16 cellular contexts compared by ENCODE assay signal in genomic region chr12:53200107-53200457, GRCh38. TPM values are rescaled to one million over a fixed set of nuclear protein-coding genes. Genes with fewer than 3 reads are reported as not detected.
DNase-seq lines count a peak whose midpoint lies in the region; ATAC-seq, FAIRE-seq and TF ChIP-seq lines count a peak whose summit lies in the region.
"Had no signal": no experiment of that assay in that cellular context is flagged by ENCODE, and none has a peak within 500 bp of the region (broad histone marks: within the 10 kb centered on the region; RNA-seq: fewer than 3 reads in every experiment).

No MANE protein-coding gene starts in this region.

- no peaks in the 10 kb centered on the region for H3K27me3 Mint-ChIP-seq in T-helper 1 cell treated with Interleukin-12 subunit alpha and Interleukin-12 subunit beta and Interleukin-4 antibody, amounts not matched to agents 30 μg/mL and 1 μg/mL, for 36 hours (ENCODE audit: low read depth)
- H3K27me3 Mint-ChIP-seq in endothelial cell (ENCODE audit: unreplicated experiment) = peaks cover 21% of the 10 kb centered on the region

- no peak overlapping the region for H3K4ac ChIP-seq in mesenchymal stem cell (ENCODE audit: low read depth in 1 of 2, low read length in 2 of 2)

- no peak overlapping the region for H2BK5ac ChIP-seq in mesenchymal stem cell (ENCODE audit: low read depth, low read length, poor library complexity, severe bottlenecking)

- peak overlapping the region; percentile 0 for H3K27ac ChIP-seq in KOPT-K1 (ENCODE audit: low read depth, low read length, poor library complexity, severe bottlenecking)
- H3K27ac ChIP-seq in mesenchymal stem cell (ENCODE audit: low read length, poor library complexity, severe bottlenecking) = no peak overlapping the region
- no peak overlapping the region for H3K27ac ChIP-seq in pancreas
- H3K27ac ChIP-seq: 22Rv1, cardiac muscle cell, neural progenitor cell had no signal

- H2BK15ac ChIP-seq in mesenchymal stem cell (ENCODE audit: low read depth, poor library complexity, severe bottlenecking) = no peak overlapping the region

- no peak overlapping the region for H4K8ac ChIP-seq in mesenchymal stem cell (ENCODE audit: low read length)

- H3K4me3 ChIP-seq in mesenchymal stem cell (ENCODE audit: insufficient read depth in 1 of 2, low read depth in 1 of 2, low read length in 2 of 2) = no peak overlapping the region
- H3K4me3 ChIP-seq in pancreas = no peak overlapping the region
- H3K4me3 ChIP-seq: cardiac muscle cell, neural progenitor cell had no signal

- H3K4me1 ChIP-seq in mesenchymal stem cell (ENCODE audit: control insufficient read depth, insufficient read depth, low read depth, low read length) (peaks cover 4% of the 10 kb centered on the region), pancreas (peaks cover 0 to 6% (median 0%) of the 10 kb centered on the region in 3 donors)
- H3K4me1 ChIP-seq: neural progenitor cell had no signal

- H3K27me3 ChIP-seq in mesenchymal stem cell (ENCODE audit: control insufficient read depth in 1 of 2, insufficient read depth in 1 of 2, low read length in 2 of 2) (peaks cover 0 to 41% of the 10 kb centered on the region in 2 experiments), pancreas (no peaks in the 10 kb centered on the region)

- H3K9me3 Mint-ChIP-seq in T-helper 1 cell treated with Interleukin-12 subunit alpha and Interleukin-12 subunit beta and Interleukin-4 antibody, amounts not matched to agents 30 μg/mL and 1 μg/mL, for 36 hours = no peaks in the 10 kb centered on the region
- H3K9me3 Mint-ChIP-seq in endothelial cell (ENCODE audit: unreplicated experiment) = no peaks in the 10 kb centered on the region
- H3K9me3 Mint-ChIP-seq: neural progenitor cell had no signal

- H3K14ac ChIP-seq in mesenchymal stem cell (ENCODE audit: low read length in 2 of 2) = no peak overlapping the region

- intact Hi-C loops in pancreas (cut with DNase I) = no loop called here

- WGBS in mesenchymal stem cell = 100% methylated on average over 2 of the region's 2 CpGs
- WGBS in pancreas, 2 donors = 73 to 83% methylated on average over 2 of the region's 2 CpGs

- no peak overlapping the region for H4K91ac ChIP-seq in mesenchymal stem cell (ENCODE audit: low read length)

- no peak for TF ChIP-seq CTCF in endothelial cell (IDR thresholded peaks at IDR 0.05; ENCODE audit: unreplicated experiment)
- TF ChIP-seq CTCF in pancreas (IDR thresholded peaks at IDR 0.05) = no peak

- no peak for FAIRE-seq in pancreas (lab: Jason Lieb, UNC)

- H3K79me1 ChIP-seq in mesenchymal stem cell (replicated peaks; ENCODE audit: low read length, poor library complexity, severe bottlenecking) = no peaks in the 10 kb centered on the region

- H3K36me3 ChIP-seq in KOPT-K1 (ENCODE audit: insufficient read depth, low read length) (no peaks in the 10 kb centered on the region), mesenchymal stem cell (ENCODE audit: control insufficient read depth in 1 of 2, insufficient read depth in 2 of 2, low read depth in 1 of 2, low read length in 2 of 2) (peaks cover 0 to 6% of the 10 kb centered on the region in 2 experiments), pancreas (no peaks in the 10 kb centered on the region)
- H3K36me3 ChIP-seq: cardiac muscle cell, neural progenitor cell had no signal

- DNase-seq in T-helper 1 cell (no peak), endothelial cell (ENCODE audit: low spot score) (no peak), mesenchymal stem cell (no peak), pancreas (no peak), epidermal melanocyte (ENCODE audit: insufficient read length, low spot score) (no peak)
- DNase-seq: DMS79 treated with DMSO at 0.1 percent for 48 hours, islet precursor cell, SW 1271 had no signal

- no peak overlapping the region for H2AK5ac ChIP-seq in mesenchymal stem cell (ENCODE audit: low read length, severe bottlenecking)

- no peak overlapping the region for H3K9ac ChIP-seq in mesenchymal stem cell (ENCODE audit: low read length)
- H3K9ac ChIP-seq: neural progenitor cell had no signal

- no peak overlapping the region for H3K18ac ChIP-seq in mesenchymal stem cell (ENCODE audit: low read depth in 1 of 2, low read length in 2 of 2)

- peak overlapping the region; percentile 79 for H3K27ac Mint-ChIP-seq in T-helper 1 cell treated with Interleukin-12 subunit alpha and Interleukin-12 subunit beta and Interleukin-4 antibody, amounts not matched to agents 30 μg/mL and 1 μg/mL, for 36 hours
- no peak overlapping the region for H3K27ac Mint-ChIP-seq in endothelial cell (ENCODE audit: unreplicated experiment)
- H3K27ac Mint-ChIP-seq: neural progenitor cell had no signal

- H3K36me3 Mint-ChIP-seq in T-helper 1 cell treated with Interleukin-12 subunit alpha and Interleukin-12 subunit beta and Interleukin-4 antibody, amounts not matched to agents 30 μg/mL and 1 μg/mL, for 36 hours (ENCODE audit: low read depth) = peaks cover 58% of the 10 kb centered on the region
- no peaks in the 10 kb centered on the region for H3K36me3 Mint-ChIP-seq in endothelial cell (ENCODE audit: low read depth, unreplicated experiment)
- H3K36me3 Mint-ChIP-seq: neural progenitor cell had no signal

- no peak overlapping the region for H2BK120ac ChIP-seq in mesenchymal stem cell (ENCODE audit: low read depth, low read length)

- H3K4me1 Mint-ChIP-seq in T-helper 1 cell treated with Interleukin-12 subunit alpha and Interleukin-12 subunit beta and Interleukin-4 antibody, amounts not matched to agents 30 μg/mL and 1 μg/mL, for 36 hours (ENCODE audit: low read depth) = peaks cover 56% of the 10 kb centered on the region
- H3K4me1 Mint-ChIP-seq in endothelial cell (ENCODE audit: unreplicated experiment) = peaks cover 13% of the 10 kb centered on the region

- no peak overlapping the region for H2BK12ac ChIP-seq in mesenchymal stem cell (ENCODE audit: low read length in 2 of 2)

- H3K4me2 ChIP-seq in mesenchymal stem cell (ENCODE audit: low read length, poor library complexity, severe bottlenecking) = no peak overlapping the region
- H3K4me2 ChIP-seq: neural progenitor cell had no signal

- H3K23ac ChIP-seq in mesenchymal stem cell (ENCODE audit: low read length in 2 of 2) = no peak overlapping the region

- H3K9me3 ChIP-seq in KOPT-K1 (ENCODE audit: insufficient read depth, low read length, poor library complexity, severe bottlenecking) = no peaks in the 10 kb centered on the region
- H3K9me3 ChIP-seq in mesenchymal stem cell (ENCODE audit: control insufficient read depth, low read length) = no peaks in the 10 kb centered on the region
- H3K9me3 ChIP-seq in pancreas = no peaks in the 10 kb centered on the region

- no peak overlapping the region for H2AFZ ChIP-seq in mesenchymal stem cell (ENCODE audit: low read depth, low read length)
- H2AFZ ChIP-seq: neural progenitor cell had no signal

- H3K4me3 Mint-ChIP-seq in T-helper 1 cell treated with Interleukin-12 subunit alpha and Interleukin-12 subunit beta and Interleukin-4 antibody, amounts not matched to agents 30 μg/mL and 1 μg/mL, for 36 hours = peak overlapping the region; percentile 67
- peak overlapping the region; percentile 4 for H3K4me3 Mint-ChIP-seq in endothelial cell (ENCODE audit: unreplicated experiment)

- ATAC-seq in GM21526 (IDR thresholded peaks at IDR 0.05; ENCODE audit: low FRiP score, unreplicated experiment) (peak; percentile 9), pancreas (no peak)

RNA-seq across cellular contexts. Expression of gene ITGB7, which starts 7.0 kb away (rescaled TPM):
- total RNA-seq in endothelial cell (ENCODE audit: unreplicated experiment) = 0.56 TPM
- polyA plus RNA-seq in mesenchymal stem cell (2013, experiment 1 of 2) = 0.19 TPM
- 0.10 TPM for polyA plus RNA-seq in mesenchymal stem cell (2013, experiment 2 of 2)
- total RNA-seq in pancreas = 1 to 10 TPM; 1.1 to 1.7 (median 1.4) TPM
- polyA plus RNA-seq in pancreas = 1 to 10 TPM; 1.6 to 1.8 TPM
- total RNA-seq: LHCN-M2, NCI-H460 had no signal

RNA-seq across cellular contexts. Expression of gene CSAD, which starts 19.4 kb away (rescaled TPM):
- 23.8 TPM for total RNA-seq in endothelial cell (ENCODE audit: unreplicated experiment)
- 9.3 TPM for polyA plus RNA-seq in mesenchymal stem cell (2013, experiment 1 of 2)
- polyA plus RNA-seq in mesenchymal stem cell (2013, experiment 2 of 2) = 8.4 TPM
- 10 to 100 TPM; 10.1 to 28.4 (median 16.1) TPM for total RNA-seq in pancreas
- 10 to 100 TPM; 78.5 to 83.2 TPM for polyA plus RNA-seq in pancreas

RNA-seq across cellular contexts. Expression of gene ZNF740, which starts 19.6 kb away (rescaled TPM):
- 47.6 TPM for total RNA-seq in endothelial cell (ENCODE audit: unreplicated experiment)
- 8.0 TPM for polyA plus RNA-seq in mesenchymal stem cell (2013, experiment 1 of 2)
- 7.8 TPM for polyA plus RNA-seq in mesenchymal stem cell (2013, experiment 2 of 2)
- total RNA-seq in pancreas = 10 to 100 TPM; 13.3 to 33.1 (median 19.8) TPM
- polyA plus RNA-seq in pancreas = 1 to 10 TPM; 5.2 to 7.6 TPM

RNA-seq across cellular contexts. Expression of gene RARG, which starts 31.9 kb away (rescaled TPM):
- total RNA-seq in endothelial cell (ENCODE audit: unreplicated experiment) (7.9 TPM), pancreas (10 to 100 TPM in 2 of 6 donors, 1 to 10 TPM in 4; 4.4 to 18.7 (median 7.4) TPM)
- 20.0 TPM for polyA plus RNA-seq in mesenchymal stem cell (2013, experiment 1 of 2)
- 20.3 TPM for polyA plus RNA-seq in mesenchymal stem cell (2013, experiment 2 of 2)
- 10 to 100 TPM; 10.3 to 11.7 TPM for polyA plus RNA-seq in pancreas
